Comparison of ENCODE assay signal across 1 cellular context in genomic region chr7:158816271-158816670, GRCh38.
TF ChIP-seq lines count a peak whose summit lies in the region.

No MANE protein-coding gene starts in this region.

TF ChIP-seq in A549, 52 proteins besides CTCF, POLR2A, EP300 and RAD21 (continued from another document):
- TF ChIP-seq BHLHE40 (IDR thresholded peaks at IDR 0.05; ENCODE audit: low read depth, low read length) = no peak
- no peak for TF ChIP-seq FOSL2 (IDR thresholded peaks at IDR 0.05)
- TF ChIP-seq FOSL2 (CRISPR knock-in tag; IDR thresholded peaks at IDR 0.05) = no peak
- TF ChIP-seq FOXS1 (CRISPR knock-in tag; IDR thresholded peaks at IDR 0.05) = no peak
